10 cellular contexts compared by ENCODE assay signal in the genomic region with DNA sequence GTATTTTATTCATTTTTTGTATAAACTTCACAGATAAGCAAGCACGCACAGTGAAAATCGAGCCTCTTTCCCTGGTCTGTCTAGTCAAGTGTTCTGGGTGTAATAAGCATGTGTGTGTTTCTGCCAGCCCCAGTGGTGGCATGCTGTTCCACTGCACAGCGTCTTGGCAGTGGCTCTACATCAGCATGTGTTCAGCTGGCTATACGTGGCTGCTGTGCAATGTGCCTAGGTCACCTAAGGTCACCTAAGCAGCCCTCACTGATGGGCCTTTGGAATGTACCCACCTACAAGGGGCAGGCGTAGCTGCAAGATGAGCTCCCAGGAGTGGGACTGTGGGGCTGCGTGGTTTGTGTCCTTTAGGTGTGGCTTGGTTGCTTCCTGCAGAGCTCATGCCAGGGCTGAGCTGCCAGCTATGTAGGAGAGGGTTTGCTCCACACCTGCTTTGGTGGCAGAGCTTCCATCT. TPM values are rescaled to one million over a fixed set of nuclear protein-coding genes. Genes with fewer than 3 reads are reported as not detected.
DNase-seq lines count a peak whose midpoint lies in the region; ATAC-seq, FAIRE-seq and TF ChIP-seq lines count a peak whose summit lies in the region.
"Had no signal": no experiment of that assay in that cellular context is flagged by ENCODE, and none has a peak within 500 bp of the region (broad histone marks: within the 10 kb centered on the region; RNA-seq: fewer than 3 reads in every experiment).

No MANE protein-coding gene starts in this region.

- peaks cover 60% of the 10 kb centered on the region for H3K4me1 Mint-ChIP-seq in activated naive CD4-positive, alpha-beta T cell treated with anti-CD3 and anti-CD28 coated beads, Interleukin-2, amount 50 U/mL, for 24 hours

- TF ChIP-seq CTCF in GM12878 (IDR thresholded peaks at IDR 0.05 in 2 of 3, conservative IDR thresholded peaks at IDR 0.05 in 1 of 3; ENCODE audit: control insufficient read depth in 2 of 3, extremely low read depth in 1 of 3, insufficient read depth in 1 of 3, low read depth in 3 of 3, low read length in 3 of 3), result no peak
- TF ChIP-seq CTCF in upper lobe of left lung (IDR thresholded peaks at IDR 0.05), result no peak

- intact Hi-C loops in GM12878 (cut with micrococcal nuclease; ENCODE audit: unreplicated experiment), result loop anchor here (5.0 to 10.0 kb wide), 3 partner anchors 47 to 265 kb away; no protein-coding TSS in a partner anchor

- RAD21 ChIA-PET in GM12878 (lab: Charles Lee; ENCODE audit: unreplicated experiment), result interaction anchor here (1.0 to 6.8 kb wide), 4 partner anchors 12 to 56 kb away, joined by 3 to 69 read pairs (median 10); no protein-coding TSS in a partner anchor

- peaks cover 24% of the 10 kb centered on the region for H4K20me1 ChIP-seq in GM12878 (ENCODE audit: control insufficient read depth, insufficient read depth)

- H3K9ac ChIP-seq in GM12878 (ENCODE audit: control insufficient read depth, insufficient read depth, low read length) (no peak overlapping the region), mucosa of rectum (ENCODE audit: low read depth in 1 of 2, low read length in 2 of 2) (peak overlapping the region; percentile 20 to 26)

- no TSS peak for BruUV-seq in GM12878 (replicated peaks; lab: Mats Ljungman, UMichigan)

- H3K36me3 Mint-ChIP-seq in activated naive CD4-positive, alpha-beta T cell treated with anti-CD3 and anti-CD28 coated beads, Interleukin-2, amount 50 U/mL, for 24 hours, result no peaks in the 10 kb centered on the region
- H3K36me3 Mint-ChIP-seq in activated naive CD4-positive, alpha-beta T cell treated with anti-CD3 and anti-CD28 coated beads, Interleukin-2, amount 50 U/mL, for 72 hours, result peaks cover 6 to 38% of the 10 kb centered on the region in 2 donors

- peaks cover 10 to 29% of the 10 kb centered on the region in 2 experiments for H3K36me3 ChIP-seq in GM12878 (ENCODE audit: control insufficient read depth in 2 of 2, insufficient read depth in 2 of 2, low read length in 1 of 2)
- peaks cover 11 to 19% of the 10 kb centered on the region in 2 donors for H3K36me3 ChIP-seq in mucosa of rectum (ENCODE audit: control insufficient read depth in 2 of 2, insufficient read depth in 2 of 2, low read length in 2 of 2)
- H3K36me3 ChIP-seq in upper lobe of left lung, result peaks cover 0 to 18% (median 2%) of the 10 kb centered on the region in 4 donors

- peaks cover 89% of the 10 kb centered on the region for H3K79me2 ChIP-seq in GM12878 (ENCODE audit: control insufficient read depth, insufficient read depth, low read length)

- DNase-seq in activated naive CD4-positive, alpha-beta T cell treated with anti-CD3 and anti-CD28 coated beads, Interleukin-2, amount 50 U/mL, for 72 hours (ENCODE audit: low spot score in 2 of 2), result no peak
- DNase-seq in GM12878 (ENCODE audit: low read depth, low spot score), result no peak
- DNase-seq in upper lobe of left lung, result no peak
- DNase-seq in NCI-H748 treated with DMSO at 0.1 percent for 48 hours (lab: John Stamatoyannopoulos, UW), result no peak
- DNase-seq in EL, result no peak
- DNase-seq: NCI-H1092; stimulated activated naive CD4-positive, alpha-beta T cell treated with Interleukin-2 at 50 U/mL for 16 hours had no signal

- no peaks in the 10 kb centered on the region for H3K9me3 Mint-ChIP-seq in activated naive CD4-positive, alpha-beta T cell treated with anti-CD3 and anti-CD28 coated beads, Interleukin-2, amount 50 U/mL, for 24 hours
- no peaks in the 10 kb centered on the region for H3K9me3 Mint-ChIP-seq in activated naive CD4-positive, alpha-beta T cell treated with anti-CD3 and anti-CD28 coated beads, Interleukin-2, amount 50 U/mL, for 72 hours

- H3K4me1 ChIP-seq in GM12878 (ENCODE audit: control insufficient read depth, insufficient read depth, low read length) (peaks cover 19% of the 10 kb centered on the region), mucosa of rectum (ENCODE audit: control insufficient read depth in 2 of 2, insufficient read depth in 2 of 2, low read length in 2 of 2) (peaks cover 53 to 54% of the 10 kb centered on the region in 2 donors), upper lobe of left lung (peaks cover 60 to 83% (median 75%) of the 10 kb centered on the region in 4 donors)

- SMC1A ChIA-PET in GM12878 (lab: Charles Lee; ENCODE audit: uncharacterized antibody, unreplicated experiment), result interaction anchor here (0.9 to 5.6 kb wide), 9 partner anchors 10 to 64 kb away, joined by 3 to 56 read pairs (median 10); no protein-coding TSS in a partner anchor

- POLR2A ChIA-PET in GM12878 (lab: Charles Lee), result interaction anchor here (2.5 kb wide), 1 partner anchor 10 kb away, joined by 7 read pairs; no protein-coding TSS in a partner anchor

- no peak for ATAC-seq in activated naive CD4-positive, alpha-beta T cell treated with anti-CD3 and anti-CD28 coated beads, Interleukin-2, amount 50 U/mL, for 72 hours
- ATAC-seq in GM12878, result no peak
- ATAC-seq in upper lobe of left lung (ENCODE audit: low FRiP score in 2 of 2), result peak in 1 of 2 donors; percentile 1
- ATAC-seq in HG03521 (IDR thresholded peaks at IDR 0.05; ENCODE audit: unreplicated experiment), result no peak

- 58% methylated on average over 6 of the region's 6 CpGs for WGBS in GM12878 (ENCODE audit: insufficient coverage, insufficient replicate concordance, low lambda C conversion rate, missing lambda C conversion rate)
- WGBS in upper lobe of left lung, 2 donors, result 57 to 58% methylated on average over 6 of the region's 6 CpGs

- no peak for FAIRE-seq in GM12878 (lab: Jason Lieb, UNC)

- no peak for TF ChIP-seq RAD21 in GM12878 (IDR thresholded peaks at IDR 0.05; ENCODE audit: insufficient read depth, low read depth, low read length)

- H3K9me3 ChIP-seq in GM12878 (replicated peaks; ENCODE audit: control insufficient read depth, insufficient read depth, low read length), result no peaks in the 10 kb centered on the region
- H3K9me3 ChIP-seq in mucosa of rectum (ENCODE audit: control insufficient read depth in 2 of 2, low read length in 2 of 2), result no peaks in the 10 kb centered on the region
- no peaks in the 10 kb centered on the region for H3K9me3 ChIP-seq in upper lobe of left lung

- peak overlapping the region; percentile 6 for H3K4me3 Mint-ChIP-seq in activated naive CD4-positive, alpha-beta T cell treated with anti-CD3 and anti-CD28 coated beads, Interleukin-2, amount 50 U/mL, for 24 hours

- H3K4me2 ChIP-seq in GM12878 (ENCODE audit: control insufficient read depth, insufficient read depth), result peak overlapping the region; percentile 85

- H3K27me3 Mint-ChIP-seq in activated naive CD4-positive, alpha-beta T cell treated with anti-CD3 and anti-CD28 coated beads, Interleukin-2, amount 50 U/mL, for 24 hours, result no peaks in the 10 kb centered on the region

- CTCF ChIA-PET in GM12878 (lab: Yijun Ruan, JAX), result interaction anchor here (0.7 to 7.1 kb wide), 10 partner anchors 9 to 92 kb away, joined by 3 to 78 read pairs (median 6); no protein-coding TSS in a partner anchor

- no peak overlapping the region for H3K27ac Mint-ChIP-seq in activated naive CD4-positive, alpha-beta T cell treated with anti-CD3 and anti-CD28 coated beads, Interleukin-2, amount 50 U/mL, for 24 hours
- no peak overlapping the region for H3K27ac Mint-ChIP-seq in activated naive CD4-positive, alpha-beta T cell treated with anti-CD3 and anti-CD28 coated beads, Interleukin-2, amount 50 U/mL, for 72 hours

- in situ Hi-C loops in GM12878 (cut with MboI), result loop anchor here (5.0 kb wide), 1 partner anchor 58 kb away; no protein-coding TSS in a partner anchor

- H3K27ac ChIP-seq in GM12878 (ENCODE audit: control insufficient read depth, insufficient read depth) (no peak overlapping the region), mucosa of rectum (ENCODE audit: low read depth in 2 of 2, low read length in 2 of 2) (peak overlapping the region; percentile 70 to 72), upper lobe of left lung (peak overlapping the region; percentile 2 to 82 (median 50))

- TF ChIP-seq EP300 in GM12878 (IDR thresholded peaks at IDR 0.05; ENCODE audit: borderline replicate concordance in 1 of 2, control insufficient read depth in 1 of 2, low read depth in 2 of 2, low read length in 2 of 2) (no peak), upper lobe of left lung (IDR thresholded peaks at IDR 0.05) (no peak)

- H3K4me3 ChIP-seq in GM12878 (peak overlapping the region; percentile 68), mucosa of rectum (ENCODE audit: low read length in 2 of 2) (peak overlapping the region; percentile 26 to 46), upper lobe of left lung (peak overlapping the region in 1 of 4 donors; percentile 17)

- H3K27me3 ChIP-seq in GM12878 (replicated peaks in 1 of 2; ENCODE audit: control insufficient read depth in 2 of 2, insufficient read depth in 2 of 2, low read length in 1 of 2), result no peaks in the 10 kb centered on the region
- H3K27me3 ChIP-seq in mucosa of rectum (ENCODE audit: control insufficient read depth in 2 of 2, insufficient read depth in 2 of 2, low read length in 2 of 2), result no peaks in the 10 kb centered on the region
- no peaks in the 10 kb centered on the region for H3K27me3 ChIP-seq in upper lobe of left lung

- no peak overlapping the region for H2AFZ ChIP-seq in GM12878 (ENCODE audit: control insufficient read depth, low read depth, low read length)

- TF ChIP-seq POLR2A in GM12878 (IDR thresholded peaks at IDR 0.05; ENCODE audit: low read depth, low read length) (peak; percentile 52; the same call in 1 of the 2 replicates), upper lobe of left lung (IDR thresholded peaks at IDR 0.05) (no peak)

RNA-seq across cellular contexts. Expression of gene LIMD1, which starts 4.9 kb away (rescaled TPM):
- total RNA-seq in activated naive CD4-positive, alpha-beta T cell treated with anti-CD3 and anti-CD28 coated beads, Interleukin-2, amount 50 U/mL, for 72 hours, result 10 to 100 TPM; 14.9 to 39.6 TPM
- 181 and 205 TPM in 2 replicates for total RNA-seq in GM12878 (2013; cell fraction: nucleolus; rRNA removed)
- total RNA-seq in GM12878 (2014; rRNA removed) (26.4 and 27.3 TPM in 2 replicates), GM12878 (2014; rRNA removed; fragmentation: Illumina TruSeq; extraction: Trizol) (21.5 and 21.7 TPM in 2 replicates), GM12878 (2021) (47.2 and 54.5 TPM in 2 replicates), upper lobe of left lung (100 to 1,000 TPM in 2 of 6 donors, 10 to 100 TPM in 4; 78.6 to 176 (median 87.8) TPM)
- 17.9 TPM for polyA plus RNA-seq in GM12878 (2011; ENCODE audit: low read depth)
- polyA plus RNA-seq in GM12878 (2011; rRNA removed) (32.2 and 43.1 TPM in 2 replicates), GM12878 (2014; fragmentation: Illumina TruSeq; extraction: Trizol) (19.8 and 23.7 TPM in 2 replicates), GM12878 (2014; fragmentation: Nextera tagmentation; extraction: Ambion mirVana) (1 to 10 TPM; 1.7 to 2.9 TPM), GM12878 (2014; rRNA removed) (37.6 and 37.8 TPM in 2 replicates), GM12878 (2016; fragmentation: Nextera tagmentation; extraction: Ambion mirVana) (10 to 100 TPM; 20.5 to 23.3 TPM)
- polyA plus RNA-seq in GM12878 (2011; cell fraction: cytosol; rRNA removed), result 44.6 and 49.4 TPM in 2 replicates
- polyA plus RNA-seq in GM12878 (2011; cell fraction: nucleus; rRNA removed), result 123 and 153 TPM in 2 replicates
- polyA plus RNA-seq in GM12878 (2012), result 34.5 and 37.3 TPM in 2 replicates
- 54.3 and 118 TPM in 2 replicates for polyA minus RNA-seq in GM12878 (2011; rRNA and poly(A)+ RNA removed)
- 32.5 and 37.2 TPM in 2 replicates for polyA minus RNA-seq in GM12878 (2011; cell fraction: cytosol; rRNA and poly(A)+ RNA removed)
- 45.0 and 74.1 TPM in 2 replicates for polyA minus RNA-seq in GM12878 (2011; cell fraction: nucleus; rRNA and poly(A)+ RNA removed)
